ENCODE assay signal across 15 cellular contexts in the genomic region with DNA sequence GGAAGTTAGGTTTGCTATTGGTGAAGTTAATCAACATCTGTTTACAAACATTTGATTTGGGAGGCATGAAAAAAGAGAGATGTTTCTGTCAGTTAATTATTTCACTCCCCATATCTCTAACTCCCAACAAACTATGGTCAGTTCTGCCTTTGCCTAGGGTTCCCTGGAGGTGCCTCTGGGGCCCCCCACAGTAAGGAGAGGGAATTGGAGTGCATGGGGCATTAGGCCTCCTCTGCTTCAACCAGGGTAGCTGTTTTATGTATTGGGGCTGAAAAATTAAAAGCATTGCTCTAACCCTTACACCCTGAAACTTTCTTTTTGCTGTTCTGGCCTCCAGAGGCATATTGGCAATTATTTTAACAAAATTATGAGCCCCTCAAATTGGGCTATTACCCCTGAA. TPM values are rescaled to one million over a fixed set of nuclear protein-coding genes. Genes with fewer than 3 reads are reported as not detected.
DNase-seq lines count a peak whose midpoint lies in the region; ATAC-seq and TF ChIP-seq lines count a peak whose summit lies in the region.
"Had no signal": no experiment of that assay in that cellular context is flagged by ENCODE, and none has a peak within 500 bp of the region (broad histone marks: within the 10 kb centered on the region; RNA-seq: fewer than 3 reads in every experiment).

No MANE protein-coding gene starts in this region.

- H3K36me3 Mint-ChIP-seq in central memory CD8-positive, alpha-beta T cell (ENCODE audit: insufficient read depth), result no peaks in the 10 kb centered on the region
- no peaks in the 10 kb centered on the region for H3K36me3 Mint-ChIP-seq in naive thymus-derived CD8-positive, alpha-beta T cell
- H3K36me3 Mint-ChIP-seq: activated naive CD4-positive, alpha-beta T cell treated with anti-CD3 and anti-CD28 coated beads, Interleukin-2, amount 50 U/mL, for 72 hours; natural killer cell treated with Interleukin-12 subunit alpha and Interleukin-12 subunit beta and Interleukin-15 and Interleukin-18, amount 100 ng/mL, for 72 hours; stimulated activated effector memory CD8-positive, alpha-beta T cell treated with anti-CD3 and anti-CD28 coated beads, Interleukin-12 subunit alpha, Interleukin-12 subunit beta, amount 100 ng/mL, for 72 hours; T-cell had no signal

- H3K36me3 ChIP-seq in heart left ventricle (no peaks in the 10 kb centered on the region), lower lobe of right lung (no peaks in the 10 kb centered on the region), upper lobe of right lung (no peaks in the 10 kb centered on the region)

- intact Hi-C loops in heart left ventricle (cut with DNase I), result no loop called here
- intact Hi-C loops in left ventricle myocardium superior (cut with micrococcal nuclease), result no loop called here
- intact Hi-C loops in lower lobe of right lung (cut with DNase I), result no loop called here
- intact Hi-C loops in upper lobe of right lung (cut with DNase I), result no loop called here

- H3K4me1 ChIP-seq in heart left ventricle (peaks cover 16 to 81% (median 68%) of the 10 kb centered on the region in 12 donors), lower lobe of right lung (peaks cover 75% of the 10 kb centered on the region), upper lobe of right lung (peaks cover 63% of the 10 kb centered on the region)

- H3K4me3 ChIP-seq in heart left ventricle (no peak overlapping the region), lower lobe of right lung (no peak overlapping the region), upper lobe of right lung (no peak overlapping the region)

- H3K4me1 Mint-ChIP-seq in central memory CD8-positive, alpha-beta T cell, result no peaks in the 10 kb centered on the region
- H3K4me1 Mint-ChIP-seq in naive thymus-derived CD8-positive, alpha-beta T cell, result peaks cover 0 to 7% (median 0%) of the 10 kb centered on the region in 4 donors
- H3K4me1 Mint-ChIP-seq: stimulated activated effector memory CD8-positive, alpha-beta T cell treated with anti-CD3 and anti-CD28 coated beads, Interleukin-12 subunit alpha, Interleukin-12 subunit beta, amount 100 ng/mL, for 72 hours had no signal

- POLR2A ChIA-PET in naive thymus-derived CD8-positive, alpha-beta T cell (lab: Charles Lee), result no interaction called here

- H3K27me3 ChIP-seq in heart left ventricle (no peaks in the 10 kb centered on the region), lower lobe of right lung (ENCODE audit: low read depth) (no peaks in the 10 kb centered on the region), upper lobe of right lung (no peaks in the 10 kb centered on the region)

- H3K27ac ChIP-seq in heart left ventricle (peak overlapping the region in 9 of 12 donors; percentile 6 to 87 (median 83)), lower lobe of right lung (peak overlapping the region; percentile 19), upper lobe of right lung (no peak overlapping the region)

- H3K4me3 Mint-ChIP-seq in central memory CD8-positive, alpha-beta T cell, result no peak overlapping the region
- no peak overlapping the region for H3K4me3 Mint-ChIP-seq in naive thymus-derived CD8-positive, alpha-beta T cell
- H3K4me3 Mint-ChIP-seq: natural killer cell treated with Interleukin-12 subunit alpha and Interleukin-12 subunit beta and Interleukin-15 and Interleukin-18, amount 100 ng/mL, for 72 hours; stimulated activated effector memory CD8-positive, alpha-beta T cell treated with anti-CD3 and anti-CD28 coated beads, Interleukin-12 subunit alpha, Interleukin-12 subunit beta, amount 100 ng/mL, for 72 hours; T-cell had no signal

- H3K9me3 Mint-ChIP-seq in central memory CD8-positive, alpha-beta T cell, result no peaks in the 10 kb centered on the region
- H3K9me3 Mint-ChIP-seq in naive thymus-derived CD8-positive, alpha-beta T cell, result no peaks in the 10 kb centered on the region
- H3K9me3 Mint-ChIP-seq: activated naive CD4-positive, alpha-beta T cell treated with anti-CD3 and anti-CD28 coated beads, Interleukin-2, amount 50 U/mL, for 72 hours; natural killer cell treated with Interleukin-12 subunit alpha and Interleukin-12 subunit beta and Interleukin-15 and Interleukin-18, amount 100 ng/mL, for 72 hours; stimulated activated effector memory CD8-positive, alpha-beta T cell treated with anti-CD3 and anti-CD28 coated beads, Interleukin-12 subunit alpha, Interleukin-12 subunit beta, amount 100 ng/mL, for 72 hours; T-cell had no signal

- H3K9me3 ChIP-seq in heart left ventricle, result no peaks in the 10 kb centered on the region
- no peaks in the 10 kb centered on the region for H3K9me3 ChIP-seq in lower lobe of right lung
- no peaks in the 10 kb centered on the region for H3K9me3 ChIP-seq in upper lobe of right lung

- peak overlapping the region; percentile 13 for H3K27ac Mint-ChIP-seq in central memory CD8-positive, alpha-beta T cell (ENCODE audit: low read depth)
- no peak overlapping the region for H3K27ac Mint-ChIP-seq in naive thymus-derived CD8-positive, alpha-beta T cell
- H3K27ac Mint-ChIP-seq: stimulated activated effector memory CD8-positive, alpha-beta T cell treated with anti-CD3 and anti-CD28 coated beads, Interleukin-12 subunit alpha, Interleukin-12 subunit beta, amount 100 ng/mL, for 72 hours; T-cell had no signal

- DNase-seq in heart left ventricle, result no peak
- DNase-seq in left ventricle myocardium superior, result no peak
- no peak for DNase-seq in central memory CD8-positive, alpha-beta T cell (ENCODE audit: low spot score in 2 of 2)
- no peak for DNase-seq in lower lobe of right lung
- DNase-seq in upper lobe of right lung, result no peak
- DNase-seq in cerebellum (ENCODE audit: low spot score), result no peak
- DNase-seq in NAMALWA (ENCODE audit: low spot score), result no peak
- DNase-seq in naive thymus-derived CD8-positive, alpha-beta T cell, result no peak
- DNase-seq: activated CD4-positive, alpha-beta T cell treated with anti-CD3 and anti-CD28 coated beads, Interleukin-2, amount 50 U/mL, for 48 hours; effector memory CD4-positive, alpha-beta T cell; NCI-H1694 treated with DMSO at 0.1 percent for 48 hours; T-cell had no signal

- no peak for TF ChIP-seq POLR2A in heart left ventricle (IDR thresholded peaks at IDR 0.05)

- no peak for ATAC-seq in heart left ventricle
- ATAC-seq in left ventricle myocardium superior, result no peak
- no peak for ATAC-seq in central memory CD8-positive, alpha-beta T cell (replicated peaks; ENCODE audit: extremely low read depth, poor library complexity, severe bottlenecking)
- ATAC-seq in lower lobe of right lung, result no peak
- ATAC-seq in upper lobe of right lung, result no peak
- ATAC-seq in naive thymus-derived CD8-positive, alpha-beta T cell, result no peak
- ATAC-seq: activated naive CD4-positive, alpha-beta T cell treated with anti-CD3 and anti-CD28 coated beads, Interleukin-2, amount 50 U/mL, for 72 hours; natural killer cell treated with Interleukin-12 subunit alpha and Interleukin-12 subunit beta and Interleukin-15 and Interleukin-18, amount 100 ng/mL, for 72 hours; stimulated activated effector memory CD8-positive, alpha-beta T cell treated with anti-CD3 and anti-CD28 coated beads, Interleukin-12 subunit alpha, Interleukin-12 subunit beta, amount 100 ng/mL, for 72 hours; T-cell had no signal

- no peaks in the 10 kb centered on the region for H3K27me3 Mint-ChIP-seq in central memory CD8-positive, alpha-beta T cell
- no peaks in the 10 kb centered on the region for H3K27me3 Mint-ChIP-seq in naive thymus-derived CD8-positive, alpha-beta T cell
- H3K27me3 Mint-ChIP-seq: natural killer cell treated with Interleukin-12 subunit alpha and Interleukin-12 subunit beta and Interleukin-15 and Interleukin-18, amount 100 ng/mL, for 72 hours; T-cell had no signal

- peak in 2 of 12 donors; percentile 6 to 21 for TF ChIP-seq CTCF in heart left ventricle (IDR thresholded peaks at IDR 0.05)
- no peak for TF ChIP-seq CTCF in lower lobe of right lung (IDR thresholded peaks at IDR 0.05)
- TF ChIP-seq CTCF in upper lobe of right lung (IDR thresholded peaks at IDR 0.05), result peak; percentile 9

RNA-seq across cellular contexts. Expression of a gene that starts 32.3 kb away (rescaled TPM):
- total RNA-seq in heart left ventricle (10 to 100 TPM; 23.0 to 56.1 (median 30.5) TPM), left ventricle myocardium superior (30.3 TPM), lower lobe of right lung (23.6 TPM), upper lobe of right lung (31.5 TPM), cerebellum (39.3 TPM)
- polyA plus RNA-seq in heart left ventricle, result 10 to 100 TPM; 23.8 to 38.0 TPM
- 1 to 10 TPM in 1 of 2 experiments, under 1 TPM in 1; 0.86 to 1.5 TPM for total RNA-seq in naive thymus-derived CD8-positive, alpha-beta T cell
- polyA plus RNA-seq in naive thymus-derived CD8-positive, alpha-beta T cell, result under 1 TPM in 1 of 3 donors, not detected in 2; 0.05 TPM

Comparison
In these comparisons a context has a peak if more than half of its experiments do, and no peak if none do; other contexts are left out.
1. RNA of a gene that starts 32.3 kb away (total RNA-seq): 39.3 TPM in cerebellum (single experiment), 31.5 TPM in upper lobe of right lung (single experiment), 23.0 to 56.1 TPM in heart left ventricle, 30.3 TPM in left ventricle myocardium superior (single experiment) and 23.6 TPM in lower lobe of right lung (single experiment); 0.86 to 1.5 TPM in naive thymus-derived CD8-positive, alpha-beta T cell; every median in the first group is over 4 times any median in the second.